In genomic region chr3:138114988-138115971, GRCh38 we compare ENCODE assay signal across 1 cellular context.
TF ChIP-seq lines count a peak whose summit lies in the region.

TSS of gene DZIP1L (minus strand) at chr3:138115608. CDS start at chr3:138103971, 11,637 bp downstream.

TF ChIP-seq in HepG2, 621 proteins besides CTCF, POLR2A, EP300 and RAD21 (continued from another document and continues in another):
- TF ChIP-seq MTERF4 (CRISPR knock-in tag; IDR thresholded peaks at IDR 0.05) (0 out of 2 replicates have a peak, but pooled peaks have one; percentile 17), ZSCAN31 (CRISPR knock-in tag; IDR thresholded peaks at IDR 0.05; ENCODE audit: low read depth) (peak; percentile 62; the same call in 1 of the 2 replicates), SRSF9 (IDR thresholded peaks at IDR 0.05; ENCODE audit: borderline replicate concordance, insufficient read depth, low read depth, low read length, poor library complexity, severe bottlenecking) (no peak), TFDP2 (CRISPR knock-in tag; IDR thresholded peaks at IDR 0.05) (peak; percentile 1; the same call in 1 of the 2 replicates), ZNF589 (CRISPR knock-in tag; conservative IDR thresholded peaks at IDR 0.05) (no peak), GPN1 (CRISPR knock-in tag; IDR thresholded peaks at IDR 0.05; ENCODE audit: borderline replicate concordance) (no peak), KLF12 (CRISPR knock-in tag; IDR thresholded peaks at IDR 0.05; ENCODE audit: borderline replicate concordance) (no peak; the same call in 1 of the 2 replicates), CSRNP1 (CRISPR knock-in tag; IDR thresholded peaks at IDR 0.05) (peak; percentile 51; the same call in 1 of the 2 replicates), BRCA1 (CRISPR knock-in tag; IDR thresholded peaks at IDR 0.05) (no peak), ZNF841 (CRISPR knock-in tag; IDR thresholded peaks at IDR 0.05; ENCODE audit: borderline replicate concordance) (no peak; the same call in 1 of the 2 replicates), SMYD3 (CRISPR knock-in tag; IDR thresholded peaks at IDR 0.05) (no peak), GABPB1 (CRISPR knock-in tag; IDR thresholded peaks at IDR 0.05) (0 out of 2 replicates have a peak, but pooled peaks have one; percentile 43), ZNF224 (CRISPR knock-in tag; IDR thresholded peaks at IDR 0.05) (no peak), ZNF629 (CRISPR knock-in tag; conservative IDR thresholded peaks at IDR 0.05) (no peak), ZNF557 (CRISPR knock-in tag; IDR thresholded peaks at IDR 0.05) (no peak), IKZF4 (CRISPR knock-in tag; IDR thresholded peaks at IDR 0.05; ENCODE audit: borderline replicate concordance, low read depth, not compliant biosample characterization) (no peak), ZNF790 (CRISPR knock-in tag; IDR thresholded peaks at IDR 0.05; ENCODE audit: borderline replicate concordance) (no peak), MAX (IDR thresholded peaks at IDR 0.05) (no peak; the same call in 1 of the 2 replicates), ZNF296 (CRISPR knock-in tag; conservative IDR thresholded peaks at IDR 0.05) (no peak), RORA (CRISPR knock-in tag; IDR thresholded peaks at IDR 0.05) (no peak), HOXA7 (CRISPR knock-in tag; IDR thresholded peaks at IDR 0.05) (0 out of 2 replicates have a peak, but pooled peaks have one; percentile 30), FOXK2 (IDR thresholded peaks at IDR 0.05) (no peak), REL (CRISPR knock-in tag; conservative IDR thresholded peaks at IDR 0.05) (peak; percentile 91), FIP1L1 (IDR thresholded peaks at IDR 0.05; ENCODE audit: borderline replicate concordance, insufficient read depth, low read depth, low read length) (no peak), ZNF777 (CRISPR knock-in tag; IDR thresholded peaks at IDR 0.05) (peak; percentile 58), LCORL (IDR thresholded peaks at IDR 0.05) (no peak), LCORL (CRISPR knock-in tag; IDR thresholded peaks at IDR 0.05) (no peak), SMARCE1 (IDR thresholded peaks at IDR 0.05; ENCODE audit: borderline replicate concordance) (no peak), ZNF674 (CRISPR knock-in tag; IDR thresholded peaks at IDR 0.05; ENCODE audit: low read depth) (no peak), HDAC1 (CRISPR knock-in tag; IDR thresholded peaks at IDR 0.05) (peak; percentile 15; the same call in 1 of the 2 replicates), REST (IDR thresholded peaks at IDR 0.05; ENCODE audit: borderline replicate concordance in 1 of 2, low read depth in 1 of 2, low read length in 2 of 2) (no peak), NCOR1 (IDR thresholded peaks at IDR 0.05; ENCODE audit: borderline replicate concordance, low read length) (no peak), ZFY (CRISPR knock-in tag; IDR thresholded peaks at IDR 0.05) (peak; percentile 91), ZBTB2 (CRISPR knock-in tag; IDR thresholded peaks at IDR 0.05; ENCODE audit: low read depth) (peak; percentile 17; the same call in 1 of the 2 replicates), AGO1 (IDR thresholded peaks at IDR 0.05; ENCODE audit: low read depth, low read length, poor library complexity, severe bottlenecking) (no peak), IRX3 (CRISPR knock-in tag; IDR thresholded peaks at IDR 0.05; ENCODE audit: borderline replicate concordance, low read depth) (0 out of 2 replicates have a peak, but pooled peaks have one; percentile 14), ZNF101 (CRISPR knock-in tag; IDR thresholded peaks at IDR 0.05; ENCODE audit: borderline replicate concordance, low read depth) (0 out of 2 replicates have a peak, but pooled peaks have one; percentile 22), ZKSCAN5 (CRISPR knock-in tag; IDR thresholded peaks at IDR 0.05) (no peak), ZNF781 (CRISPR knock-in tag; IDR thresholded peaks at IDR 0.05; ENCODE audit: borderline replicate concordance, not compliant biosample characterization) (peak; percentile 31), ATF6 (CRISPR knock-in tag; conservative IDR thresholded peaks at IDR 0.05) (no peak), THYN1 (CRISPR knock-in tag; IDR thresholded peaks at IDR 0.05; ENCODE audit: borderline replicate concordance, low read depth) (no peak), TARDBP (CRISPR knock-in tag; IDR thresholded peaks at IDR 0.05) (peak; percentile 11; the same call in 1 of the 2 replicates), UBTF (CRISPR knock-in tag; IDR thresholded peaks at IDR 0.05) (peak; percentile 81), HOXA9 (CRISPR knock-in tag; IDR thresholded peaks at IDR 0.05; ENCODE audit: borderline replicate concordance) (0 out of 2 replicates have a peak, but pooled peaks have one; percentile 68), ZFP36L2 (CRISPR knock-in tag; IDR thresholded peaks at IDR 0.05) (no peak), MYPOP (CRISPR knock-in tag; IDR thresholded peaks at IDR 0.05) (peak; percentile 48; the same call in 1 of the 2 replicates), ZNF770 (CRISPR knock-in tag; IDR thresholded peaks at IDR 0.05) (no peak), NFIC (IDR thresholded peaks at IDR 0.05; ENCODE audit: low read length) (no peak), HOXA3 (CRISPR knock-in tag; IDR thresholded peaks at IDR 0.05) (peak; percentile 37; the same call in 1 of the 2 replicates), SP140L (CRISPR knock-in tag; IDR thresholded peaks at IDR 0.05; ENCODE audit: borderline replicate concordance) (no peak)
